16 cellular contexts compared by ENCODE assay signal in the genomic region with DNA sequence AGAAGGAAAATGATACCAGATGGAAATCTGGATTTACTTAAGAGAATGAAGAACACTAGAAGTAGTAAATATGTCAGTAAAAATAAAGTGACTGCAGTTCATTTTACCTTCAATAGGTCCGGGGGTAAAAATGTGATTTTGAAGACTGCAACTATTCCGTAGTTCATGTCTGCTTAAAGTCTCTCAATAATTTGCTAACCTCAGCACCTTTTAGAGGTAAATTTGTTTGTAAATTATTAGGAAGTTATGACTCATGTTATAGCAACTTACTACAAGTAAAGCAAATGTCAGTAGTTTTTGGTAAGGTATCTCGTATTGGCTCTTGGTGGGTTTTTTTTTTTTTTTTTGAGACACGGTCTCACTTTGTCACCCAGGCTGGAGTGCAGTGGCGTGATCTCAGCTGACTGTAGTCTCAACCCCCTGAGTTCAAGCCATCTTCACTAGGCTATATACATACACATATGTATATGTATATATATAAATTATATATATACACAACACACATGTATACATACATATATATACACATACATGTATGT. TPM values are rescaled to one million over a fixed set of nuclear protein-coding genes. Genes with fewer than 3 reads are reported as not detected.
DNase-seq lines count a peak whose midpoint lies in the region; ATAC-seq and TF ChIP-seq lines count a peak whose summit lies in the region.
"Had no signal": no experiment of that assay in that cellular context is flagged by ENCODE, and none has a peak within 500 bp of the region (broad histone marks: within the 10 kb centered on the region; RNA-seq: fewer than 3 reads in every experiment).

No MANE protein-coding gene starts in this region.

- H3K4me1 Mint-ChIP-seq in activated CD4-positive, alpha-beta memory T cell treated with anti-CD3 and anti-CD28 coated beads for 36 hours (ENCODE audit: low read depth): peaks cover 28% of the 10 kb centered on the region
- peaks cover 1% of the 10 kb centered on the region for H3K4me1 Mint-ChIP-seq in activated CD4-positive, alpha-beta memory T cell treated with anti-CD3 and anti-CD28 coated beads, Interleukin-2, amount 10 ng/mL, durations not matched to agents 7 days and 5 days
- peaks cover 27% of the 10 kb centered on the region for H3K4me1 Mint-ChIP-seq in CD4-positive, alpha-beta T cell (ENCODE audit: low read depth)
- H3K4me1 Mint-ChIP-seq in activated B cell treated with CpG ODN at 0.5 μM for 24 hours: peaks cover 6% of the 10 kb centered on the region
- H3K4me1 Mint-ChIP-seq in immature natural killer cell: peaks cover 10 to 12% of the 10 kb centered on the region in 2 donors
- peaks cover 1% of the 10 kb centered on the region for H3K4me1 Mint-ChIP-seq in chondrocyte (ENCODE audit: low read depth)

- no peaks in the 10 kb centered on the region for H3K9me3 Mint-ChIP-seq in activated CD4-positive, alpha-beta memory T cell treated with anti-CD3 and anti-CD28 coated beads for 36 hours
- H3K9me3 Mint-ChIP-seq in activated CD4-positive, alpha-beta memory T cell treated with anti-CD3 and anti-CD28 coated beads, Interleukin-2, amount 10 ng/mL, durations not matched to agents 7 days and 5 days: no peaks in the 10 kb centered on the region
- no peaks in the 10 kb centered on the region for H3K9me3 Mint-ChIP-seq in CD4-positive, alpha-beta T cell
- H3K9me3 Mint-ChIP-seq in activated B cell treated with CpG ODN at 0.5 μM for 24 hours: no peaks in the 10 kb centered on the region
- no peaks in the 10 kb centered on the region for H3K9me3 Mint-ChIP-seq in immature natural killer cell
- H3K9me3 Mint-ChIP-seq in chondrocyte (ENCODE audit: low read depth): no peaks in the 10 kb centered on the region
- H3K9me3 Mint-ChIP-seq: HFFc6 had no signal

- peaks cover 2% of the 10 kb centered on the region for H3K36me3 Mint-ChIP-seq in activated CD4-positive, alpha-beta memory T cell treated with anti-CD3 and anti-CD28 coated beads for 36 hours
- H3K36me3 Mint-ChIP-seq in activated CD4-positive, alpha-beta memory T cell treated with anti-CD3 and anti-CD28 coated beads, Interleukin-2, amount 10 ng/mL, durations not matched to agents 7 days and 5 days (ENCODE audit: low read depth): peaks cover 12% of the 10 kb centered on the region
- H3K36me3 Mint-ChIP-seq in CD4-positive, alpha-beta T cell (ENCODE audit: low read depth): peaks cover 37% of the 10 kb centered on the region
- peaks cover 17% of the 10 kb centered on the region for H3K36me3 Mint-ChIP-seq in activated B cell treated with CpG ODN at 0.5 μM for 24 hours (ENCODE audit: low read depth)
- H3K36me3 Mint-ChIP-seq in immature natural killer cell: peaks cover 0 to 3% (median 0%) of the 10 kb centered on the region in 3 donors
- peaks cover 1% of the 10 kb centered on the region for H3K36me3 Mint-ChIP-seq in chondrocyte (ENCODE audit: low read depth)

- H3K36me3 ChIP-seq in lower lobe of right lung: peaks cover 12% of the 10 kb centered on the region

- no peaks in the 10 kb centered on the region for H3K27me3 Mint-ChIP-seq in activated CD4-positive, alpha-beta memory T cell treated with anti-CD3 and anti-CD28 coated beads for 36 hours
- no peaks in the 10 kb centered on the region for H3K27me3 Mint-ChIP-seq in activated CD4-positive, alpha-beta memory T cell treated with anti-CD3 and anti-CD28 coated beads, Interleukin-2, amount 10 ng/mL, durations not matched to agents 7 days and 5 days
- H3K27me3 Mint-ChIP-seq in CD4-positive, alpha-beta T cell: no peaks in the 10 kb centered on the region
- H3K27me3 Mint-ChIP-seq in activated B cell treated with CpG ODN at 0.5 μM for 24 hours (no peaks in the 10 kb centered on the region), immature natural killer cell (ENCODE audit: low read depth in 3 of 3) (no peaks in the 10 kb centered on the region), chondrocyte (ENCODE audit: low read depth) (no peaks in the 10 kb centered on the region)

- peak overlapping the region; percentile 54 for H3K27ac Mint-ChIP-seq in activated CD4-positive, alpha-beta memory T cell treated with anti-CD3 and anti-CD28 coated beads for 36 hours
- H3K27ac Mint-ChIP-seq in activated CD4-positive, alpha-beta memory T cell treated with anti-CD3 and anti-CD28 coated beads, Interleukin-2, amount 10 ng/mL, durations not matched to agents 7 days and 5 days: no peak overlapping the region
- H3K27ac Mint-ChIP-seq in CD4-positive, alpha-beta T cell: peak overlapping the region; percentile 39
- H3K27ac Mint-ChIP-seq in activated B cell treated with CpG ODN at 0.5 μM for 24 hours: peak overlapping the region; percentile 30
- H3K27ac Mint-ChIP-seq in immature natural killer cell: peak overlapping the region in 4 of 6 donors; percentile 19 to 76 (median 56)
- no peak overlapping the region for H3K27ac Mint-ChIP-seq in chondrocyte (ENCODE audit: unreplicated experiment)
- H3K27ac Mint-ChIP-seq: HFFc6 had no signal

- no peaks in the 10 kb centered on the region for H3K4me1 ChIP-seq in lower lobe of right lung

- H3K27me3 ChIP-seq in CD4-positive, alpha-beta T cell (ENCODE audit: control insufficient read depth, insufficient read depth, low read length): no peaks in the 10 kb centered on the region
- no peaks in the 10 kb centered on the region for H3K27me3 ChIP-seq in lower lobe of right lung (ENCODE audit: low read depth)
- H3K27me3 ChIP-seq: BLaER1 treated with 17β-estradiol and CSF1 and Interleukin-3, amounts not matched to agents 10 nM and 100 nM had no signal

- TF ChIP-seq CTCF in CD4-positive, alpha-beta T cell (IDR thresholded peaks at IDR 0.05): no peak
- TF ChIP-seq CTCF in activated B cell treated with CpG ODN at 0.5 μM for 24 hours (IDR thresholded peaks at IDR 0.05): no peak
- no peak for TF ChIP-seq CTCF in lower lobe of right lung (IDR thresholded peaks at IDR 0.05)
- no peak for TF ChIP-seq CTCF in chondrocyte (IDR thresholded peaks at IDR 0.05)

- H3K4me3 Mint-ChIP-seq in activated CD4-positive, alpha-beta memory T cell treated with anti-CD3 and anti-CD28 coated beads for 36 hours: no peak overlapping the region
- H3K4me3 Mint-ChIP-seq in activated CD4-positive, alpha-beta memory T cell treated with anti-CD3 and anti-CD28 coated beads, Interleukin-2, amount 10 ng/mL, durations not matched to agents 7 days and 5 days: no peak overlapping the region
- H3K4me3 Mint-ChIP-seq in CD4-positive, alpha-beta T cell: no peak overlapping the region
- H3K4me3 Mint-ChIP-seq in activated B cell treated with CpG ODN at 0.5 μM for 24 hours: no peak overlapping the region
- H3K4me3 Mint-ChIP-seq in immature natural killer cell: no peak overlapping the region
- no peak overlapping the region for H3K4me3 Mint-ChIP-seq in chondrocyte (ENCODE audit: unreplicated experiment)
- H3K4me3 Mint-ChIP-seq: HFFc6 had no signal

- no peak overlapping the region for H3K4me3 ChIP-seq in lower lobe of right lung
- H3K4me3 ChIP-seq: BLaER1 treated with 17β-estradiol and CSF1 and Interleukin-3, amounts not matched to agents 10 nM and 100 nM had no signal

- H3K9me3 ChIP-seq in CD4-positive, alpha-beta T cell (ENCODE audit: control insufficient read depth, low read length): no peaks in the 10 kb centered on the region
- H3K9me3 ChIP-seq in lower lobe of right lung: no peaks in the 10 kb centered on the region
- H3K9me3 ChIP-seq: BLaER1 treated with 17β-estradiol and CSF1 and Interleukin-3, amounts not matched to agents 10 nM and 100 nM had no signal

- DNase-seq in activated CD4-positive, alpha-beta memory T cell treated with anti-CD3 and anti-CD28 coated beads for 36 hours: no peak
- no peak for DNase-seq in activated CD4-positive, alpha-beta memory T cell treated with anti-CD3 and anti-CD28 coated beads, Interleukin-2, amount 10 ng/mL, durations not matched to agents 7 days and 5 days
- DNase-seq in CD4-positive, alpha-beta T cell: no peak
- DNase-seq in activated B cell treated with CpG ODN at 0.5 μM for 24 hours (no peak), immature natural killer cell (no peak), lower lobe of right lung (no peak), chondrocyte (ENCODE audit: low spot score) (no peak)
- DNase-seq: DMS 273 treated with DMSO at 0.1 percent for 48 hours, GDM1, HFFc6, KG1, NCI-H1436 treated with DMSO at 0.1 percent for 48 hours, NCI-H2081 treated with DMSO at 0.1 percent for 48 hours, NCI-H510A had no signal

- CTCF ChIA-PET in activated CD4-positive, alpha-beta memory T cell treated with anti-CD3 and anti-CD28 coated beads for 36 hours (lab: Charles Lee): no interaction called here
- CTCF ChIA-PET in activated CD4-positive, alpha-beta memory T cell treated with anti-CD3 and anti-CD28 coated beads, Interleukin-2, amount 10 ng/mL, durations not matched to agents 7 days and 5 days (lab: Charles Lee): no interaction called here
- CTCF ChIA-PET in CD4-positive, alpha-beta T cell (lab: Charles Lee): no interaction called here
- CTCF ChIA-PET in activated B cell treated with CpG ODN at 0.5 μM for 24 hours (lab: Charles Lee): no interaction called here

- no peak overlapping the region for H3K27ac ChIP-seq in CD4-positive, alpha-beta T cell (ENCODE audit: low read depth, low read length)
- H3K27ac ChIP-seq in lower lobe of right lung: no peak overlapping the region
- H3K27ac ChIP-seq: BLaER1 treated with 17β-estradiol and CSF1 and Interleukin-3, amounts not matched to agents 10 nM and 100 nM had no signal

- intact Hi-C loops in activated CD4-positive, alpha-beta memory T cell treated with anti-CD3 and anti-CD28 coated beads for 36 hours (cut with micrococcal nuclease): no loop called here
- intact Hi-C loops in CD4-positive, alpha-beta T cell (cut with DNase I, micrococcal nuclease): loop anchor here in 1 of 2 experiments (5.0 kb wide), 1 partner anchor 43 kb away; no protein-coding TSS in a partner anchor
- intact Hi-C loops in activated B cell treated with CpG ODN at 0.5 μM for 24 hours (cut with micrococcal nuclease) (no loop called here), lower lobe of right lung (cut with DNase I) (no loop called here)

- POLR2A ChIA-PET in activated CD4-positive, alpha-beta memory T cell treated with anti-CD3 and anti-CD28 coated beads for 36 hours (lab: Charles Lee): no interaction called here
- POLR2A ChIA-PET in activated CD4-positive, alpha-beta memory T cell treated with anti-CD3 and anti-CD28 coated beads, Interleukin-2, amount 10 ng/mL, durations not matched to agents 7 days and 5 days (lab: Charles Lee): no interaction called here
- POLR2A ChIA-PET in CD4-positive, alpha-beta T cell (lab: Charles Lee): no interaction called here
- POLR2A ChIA-PET in activated B cell treated with CpG ODN at 0.5 μM for 24 hours (lab: Charles Lee): no interaction called here

- no peak for ATAC-seq in CD4-positive, alpha-beta T cell (ENCODE audit: poor library complexity)
- no peak for ATAC-seq in activated B cell treated with CpG ODN at 0.5 μM for 24 hours (ENCODE audit: low read depth)
- no peak for ATAC-seq in GM21619 (IDR thresholded peaks at IDR 0.05; ENCODE audit: unreplicated experiment)
- ATAC-seq in lower lobe of right lung: no peak

RNA-seq across cellular contexts. Expression of gene BICRAL, which starts 32.1 kb away (rescaled TPM):
- 10 to 100 TPM; 12.0 to 12.1 TPM for total RNA-seq in activated CD4-positive, alpha-beta memory T cell treated with anti-CD3 and anti-CD28 coated beads for 36 hours
- 10 to 100 TPM; 27.9 to 28.1 TPM for total RNA-seq in activated CD4-positive, alpha-beta memory T cell treated with anti-CD3 and anti-CD28 coated beads, Interleukin-2, amount 10 ng/mL, durations not matched to agents 7 days and 5 days
- 10 to 100 TPM; 15.0 to 15.8 TPM for total RNA-seq in CD4-positive, alpha-beta T cell
- 25.2 and 25.5 TPM in 2 replicates for total RNA-seq in activated B cell treated with CpG ODN at 0.5 μM for 24 hours
- 1 to 10 TPM; 1.9 to 5.3 (median 2.4) TPM for polyA plus RNA-seq in immature natural killer cell
- 20.7 TPM for total RNA-seq in lower lobe of right lung
- total RNA-seq in chondrocyte: 9.2 to 10.8 TPM (median 9.7 TPM) in 3 replicates

Comparison
In these comparisons a context has a peak if more than half of its experiments do, and no peak if none do; other contexts are left out.
1. H3K27ac Mint-ChIP-seq: peak in activated CD4-positive, alpha-beta memory T cell treated with anti-CD3 and anti-CD28 coated beads for 36 hours (single experiment), CD4-positive, alpha-beta T cell (single experiment), activated B cell treated with CpG ODN at 0.5 μM for 24 hours (single experiment) and immature natural killer cell (4 of 6); none in activated CD4-positive, alpha-beta memory T cell treated with anti-CD3 and anti-CD28 coated beads, Interleukin-2, amount 10 ng/mL, durations not matched to agents 7 days and 5 days (single experiment) and chondrocyte (single experiment).